1 cellular context compared by ENCODE assay signal in genomic region chr19:55333870-55334269, GRCh38.
TF ChIP-seq lines count a peak whose summit lies in the region.

No MANE protein-coding gene starts in this region.

TF ChIP-seq in HepG2, 621 proteins besides CTCF, POLR2A, EP300 and RAD21 (continued from another document and continues in another):
- TF ChIP-seq DZIP1 (CRISPR knock-in tag; IDR thresholded peaks at IDR 0.05) (no peak), ZNF598 (CRISPR knock-in tag; IDR thresholded peaks at IDR 0.05; ENCODE audit: borderline replicate concordance) (0 out of 2 replicates have a peak, but pooled peaks have one; percentile 28), CBX1 (IDR thresholded peaks at IDR 0.05; ENCODE audit: low read depth) (no peak), ZSCAN25 (CRISPR knock-in tag; IDR thresholded peaks at IDR 0.05) (no peak), ARNTL (CRISPR knock-in tag; IDR thresholded peaks at IDR 0.05) (no peak), ZNF143 (CRISPR knock-in tag; IDR thresholded peaks at IDR 0.05) (no peak), WIZ (CRISPR knock-in tag; IDR thresholded peaks at IDR 0.05) (no peak), ETV6 (CRISPR knock-in tag; conservative IDR thresholded peaks at IDR 0.05) (no peak), ZNF513 (CRISPR knock-in tag; conservative IDR thresholded peaks at IDR 0.05) (no peak), NRL (CRISPR knock-in tag; IDR thresholded peaks at IDR 0.05; ENCODE audit: borderline replicate concordance) (no peak), ZFX (CRISPR knock-in tag; IDR thresholded peaks at IDR 0.05; ENCODE audit: low read depth) (peak; percentile 52; the same call in 1 of the 2 replicates), TRIM24 (CRISPR knock-in tag; IDR thresholded peaks at IDR 0.05) (no peak), ZNF615 (CRISPR knock-in tag; IDR thresholded peaks at IDR 0.05; ENCODE audit: borderline replicate concordance) (no peak), FUBP1 (CRISPR knock-in tag; IDR thresholded peaks at IDR 0.05; ENCODE audit: borderline replicate concordance) (no peak), CSRNP1 (CRISPR knock-in tag; IDR thresholded peaks at IDR 0.05) (no peak), ZSCAN20 (CRISPR knock-in tag; IDR thresholded peaks at IDR 0.05; ENCODE audit: borderline replicate concordance) (no peak), SMYD3 (CRISPR knock-in tag; IDR thresholded peaks at IDR 0.05) (no peak), SMC3 (IDR thresholded peaks at IDR 0.05; ENCODE audit: low read length) (no peak), ZBTB34 (CRISPR knock-in tag; IDR thresholded peaks at IDR 0.05) (no peak), BRF2 (CRISPR knock-in tag; IDR thresholded peaks at IDR 0.05) (no peak), SOX6 (IDR thresholded peaks at IDR 0.05) (no peak), SOX6 (CRISPR knock-in tag; IDR thresholded peaks at IDR 0.05) (peak; percentile 76), AGO2 (optimal IDR thresholded peaks at IDR 0.05; ENCODE audit: low read depth, low read length) (no peak), ZNF234 (CRISPR knock-in tag; conservative IDR thresholded peaks at IDR 0.05) (no peak), ATF7-NPFF (CRISPR knock-in tag; IDR thresholded peaks at IDR 0.05; ENCODE audit: low read depth) (no peak), TP53 (CRISPR knock-in tag; conservative IDR thresholded peaks at IDR 0.05) (no peak), HNRNPH1 (optimal IDR thresholded peaks at IDR 0.05; ENCODE audit: low read depth, low read length) (no peak), KLF15 (CRISPR knock-in tag; IDR thresholded peaks at IDR 0.05; ENCODE audit: borderline replicate concordance) (no peak), MBD4 (IDR thresholded peaks at IDR 0.05; ENCODE audit: borderline replicate concordance, low read length) (no peak), ZNF879 (CRISPR knock-in tag; IDR thresholded peaks at IDR 0.05) (no peak), CC2D1A (CRISPR knock-in tag; IDR thresholded peaks at IDR 0.05) (no peak), FOXK2 (IDR thresholded peaks at IDR 0.05) (no peak), ZNF891 (CRISPR knock-in tag; IDR thresholded peaks at IDR 0.05) (no peak), HDAC2 (CRISPR knock-in tag; IDR thresholded peaks at IDR 0.05) (peak; percentile 60), PITX1 (CRISPR knock-in tag; IDR thresholded peaks at IDR 0.05) (peak; percentile 73), MAFG (CRISPR knock-in tag; IDR thresholded peaks at IDR 0.05) (no peak)
- TF ChIP-seq, protein P1, sequence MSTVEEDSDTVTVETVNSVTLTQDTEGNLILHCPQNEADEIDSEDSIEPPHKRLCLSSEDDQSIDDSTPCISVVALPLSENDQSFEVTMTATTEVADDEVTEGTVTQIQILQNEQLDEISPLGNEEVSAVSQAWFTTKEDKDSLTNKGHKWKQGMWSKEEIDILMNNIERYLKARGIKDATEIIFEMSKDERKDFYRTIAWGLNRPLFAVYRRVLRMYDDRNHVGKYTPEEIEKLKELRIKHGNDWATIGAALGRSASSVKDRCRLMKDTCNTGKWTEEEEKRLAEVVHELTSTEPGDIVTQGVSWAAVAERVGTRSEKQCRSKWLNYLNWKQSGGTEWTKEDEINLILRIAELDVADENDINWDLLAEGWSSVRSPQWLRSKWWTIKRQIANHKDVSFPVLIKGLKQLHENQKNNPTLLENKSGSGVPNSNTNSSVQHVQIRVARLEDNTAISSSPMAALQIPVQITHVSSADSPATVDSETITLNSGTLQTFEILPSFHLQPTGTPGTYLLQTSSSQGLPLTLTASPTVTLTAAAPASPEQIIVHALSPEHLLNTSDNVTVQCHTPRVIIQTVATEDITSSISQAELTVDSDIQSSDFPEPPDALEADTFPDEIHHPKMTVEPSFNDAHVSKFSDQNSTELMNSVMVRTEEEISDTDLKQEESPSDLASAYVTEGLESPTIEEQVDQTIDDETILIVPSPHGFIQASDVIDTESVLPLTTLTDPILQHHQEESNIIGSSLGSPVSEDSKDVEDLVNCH (CRISPR knock-in tag; IDR thresholded peaks at IDR 0.05), result no peak
- TF ChIP-seq, protein P2, sequence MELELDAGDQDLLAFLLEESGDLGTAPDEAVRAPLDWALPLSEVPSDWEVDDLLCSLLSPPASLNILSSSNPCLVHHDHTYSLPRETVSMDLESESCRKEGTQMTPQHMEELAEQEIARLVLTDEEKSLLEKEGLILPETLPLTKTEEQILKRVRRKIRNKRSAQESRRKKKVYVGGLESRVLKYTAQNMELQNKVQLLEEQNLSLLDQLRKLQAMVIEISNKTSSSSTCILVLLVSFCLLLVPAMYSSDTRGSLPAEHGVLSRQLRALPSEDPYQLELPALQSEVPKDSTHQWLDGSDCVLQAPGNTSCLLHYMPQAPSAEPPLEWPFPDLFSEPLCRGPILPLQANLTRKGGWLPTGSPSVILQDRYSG (CRISPR knock-in tag; IDR thresholded peaks at IDR 0.05), result no peak
- TF ChIP-seq, protein P3, sequence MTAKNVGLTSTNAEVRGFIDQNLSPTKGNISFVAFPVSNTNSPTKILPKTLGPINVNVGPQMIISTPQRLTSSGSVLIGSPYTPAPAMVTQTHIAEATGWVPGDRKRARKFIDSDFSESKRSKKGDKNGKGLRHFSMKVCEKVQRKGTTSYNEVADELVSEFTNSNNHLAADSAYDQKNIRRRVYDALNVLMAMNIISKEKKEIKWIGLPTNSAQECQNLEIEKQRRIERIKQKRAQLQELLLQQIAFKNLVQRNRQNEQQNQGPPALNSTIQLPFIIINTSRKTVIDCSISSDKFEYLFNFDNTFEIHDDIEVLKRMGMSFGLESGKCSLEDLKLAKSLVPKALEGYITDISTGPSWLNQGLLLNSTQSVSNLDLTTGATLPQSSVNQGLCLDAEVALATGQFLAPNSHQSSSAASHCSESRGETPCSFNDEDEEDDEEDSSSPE (CRISPR knock-in tag; IDR thresholded peaks at IDR 0.05), result 0 out of 2 replicates have a peak, but pooled peaks have one; percentile 16
- TF ChIP-seq, protein P4, sequence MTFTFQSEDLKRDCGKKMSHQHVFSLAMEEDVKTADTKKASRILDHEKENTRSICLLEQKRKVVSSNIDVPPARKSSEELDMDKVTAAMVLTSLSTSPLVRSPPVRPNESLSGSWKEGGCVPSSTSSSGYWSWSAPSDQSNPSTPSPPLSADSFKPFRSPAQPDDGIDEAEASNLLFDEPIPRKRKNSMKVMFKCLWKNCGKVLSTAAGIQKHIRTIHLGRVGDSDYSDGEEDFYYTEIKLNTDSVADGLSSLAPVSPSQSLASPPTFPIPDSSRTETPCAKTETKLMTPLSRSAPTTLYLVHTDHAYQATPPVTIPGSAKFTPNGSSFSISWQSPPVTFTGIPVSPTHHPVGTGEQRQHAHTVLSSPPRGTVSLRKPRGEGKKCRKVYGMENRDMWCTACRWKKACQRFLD (CRISPR knock-in tag; IDR thresholded peaks at IDR 0.05; ENCODE audit: borderline replicate concordance), result no peak
- TF ChIP-seq, protein P5, sequence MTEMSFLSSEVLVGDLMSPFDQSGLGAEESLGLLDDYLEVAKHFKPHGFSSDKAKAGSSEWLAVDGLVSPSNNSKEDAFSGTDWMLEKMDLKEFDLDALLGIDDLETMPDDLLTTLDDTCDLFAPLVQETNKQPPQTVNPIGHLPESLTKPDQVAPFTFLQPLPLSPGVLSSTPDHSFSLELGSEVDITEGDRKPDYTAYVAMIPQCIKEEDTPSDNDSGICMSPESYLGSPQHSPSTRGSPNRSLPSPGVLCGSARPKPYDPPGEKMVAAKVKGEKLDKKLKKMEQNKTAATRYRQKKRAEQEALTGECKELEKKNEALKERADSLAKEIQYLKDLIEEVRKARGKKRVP (CRISPR knock-in tag; IDR thresholded peaks at IDR 0.05), result peak in 1 of 2 experiments; percentile 96; a peak in 2 of 4 replicates
- TF ChIP-seq, protein P6, sequence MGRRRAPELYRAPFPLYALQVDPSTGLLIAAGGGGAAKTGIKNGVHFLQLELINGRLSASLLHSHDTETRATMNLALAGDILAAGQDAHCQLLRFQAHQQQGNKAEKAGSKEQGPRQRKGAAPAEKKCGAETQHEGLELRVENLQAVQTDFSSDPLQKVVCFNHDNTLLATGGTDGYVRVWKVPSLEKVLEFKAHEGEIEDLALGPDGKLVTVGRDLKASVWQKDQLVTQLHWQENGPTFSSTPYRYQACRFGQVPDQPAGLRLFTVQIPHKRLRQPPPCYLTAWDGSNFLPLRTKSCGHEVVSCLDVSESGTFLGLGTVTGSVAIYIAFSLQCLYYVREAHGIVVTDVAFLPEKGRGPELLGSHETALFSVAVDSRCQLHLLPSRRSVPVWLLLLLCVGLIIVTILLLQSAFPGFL (CRISPR knock-in tag; IDR thresholded peaks at IDR 0.05), result no peak
- TF ChIP-seq, protein P7, sequence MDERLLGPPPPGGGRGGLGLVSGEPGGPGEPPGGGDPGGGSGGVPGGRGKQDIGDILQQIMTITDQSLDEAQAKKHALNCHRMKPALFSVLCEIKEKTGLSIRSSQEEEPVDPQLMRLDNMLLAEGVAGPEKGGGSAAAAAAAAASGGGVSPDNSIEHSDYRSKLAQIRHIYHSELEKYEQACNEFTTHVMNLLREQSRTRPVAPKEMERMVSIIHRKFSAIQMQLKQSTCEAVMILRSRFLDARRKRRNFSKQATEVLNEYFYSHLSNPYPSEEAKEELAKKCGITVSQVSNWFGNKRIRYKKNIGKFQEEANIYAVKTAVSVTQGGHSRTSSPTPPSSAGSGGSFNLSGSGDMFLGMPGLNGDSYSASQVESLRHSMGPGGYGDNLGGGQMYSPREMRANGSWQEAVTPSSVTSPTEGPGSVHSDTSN (CRISPR knock-in tag; IDR thresholded peaks at IDR 0.05), result no peak
